Comparison of ENCODE assay signal across 8 cellular contexts in genomic region chr1:44738985-44739360, GRCh38. TPM values are rescaled to one million over a fixed set of nuclear protein-coding genes. Genes with fewer than 3 reads are reported as not detected.
DNase-seq lines count a peak whose midpoint lies in the region; ATAC-seq, FAIRE-seq and TF ChIP-seq lines count a peak whose summit lies in the region.
"Not testable (repeated sequence)": the region's sequence is repeated elsewhere in the genome, so short reads cannot be mapped to it uniquely, and the experiment has no call there.
"Had no signal": no experiment of that assay in that cellular context is flagged by ENCODE, and none has a peak within 500 bp of the region (broad histone marks: within the 10 kb centered on the region; RNA-seq: fewer than 3 reads in every experiment).

No MANE protein-coding gene starts in this region.

- peaks cover 25% of the 10 kb centered on the region for H3K36me3 Mint-ChIP-seq in activated CD4-positive, alpha-beta memory T cell treated with anti-CD3 and anti-CD28 coated beads for 36 hours

- intact Hi-C loops in activated CD4-positive, alpha-beta memory T cell treated with anti-CD3 and anti-CD28 coated beads for 36 hours (cut with micrococcal nuclease), result loop anchor here (1.0 to 10.0 kb wide), 5 partner anchors 8 to 466 kb away; partner anchors contain the start of genes EIF2B3, RNU5D-1, RPS8 and ZSWIM5
- intact Hi-C loops in kidney (cut with DNase I), result not testable (repeated sequence)
- intact Hi-C loops in prostate gland (cut with DNase I), result loop anchor here (10.0 kb wide), 1 partner anchor 566 kb away; no protein-coding TSS in a partner anchor

- not testable (repeated sequence) for H3K4me1 ChIP-seq in A549; HUES64 (ENCODE audit: insufficient read depth, low read length); kidney (ENCODE audit: control insufficient read depth in 1 of 2, insufficient read depth in 1 of 2, low read depth in 1 of 2, low read length in 2 of 2); prostate gland (replicated peaks)

- H3K36me3 ChIP-seq in HUES64 (ENCODE audit: insufficient read depth, low read length), result peaks cover 27% of the 10 kb centered on the region
- H3K36me3 ChIP-seq in kidney (ENCODE audit: control insufficient read depth in 1 of 2, insufficient read depth in 2 of 2, low read length in 2 of 2); prostate gland: not testable (repeated sequence)

- not testable (repeated sequence) for H3K9me3 ChIP-seq in A549; HUES64 (ENCODE audit: insufficient read depth, low read depth, low read length); kidney (ENCODE audit: control insufficient read depth in 1 of 2, low read length in 2 of 2); prostate gland

- CTCF ChIA-PET in A549 (lab: Yijun Ruan, JAX), result interaction anchor here (2.3 kb wide), 1 partner anchor 8 kb away, joined by 12 read pairs; the partner anchor contains the start of gene RNU5D-1
- CTCF ChIA-PET in activated CD4-positive, alpha-beta memory T cell treated with anti-CD3 and anti-CD28 coated beads for 36 hours (lab: Charles Lee), result interaction anchor here (0.7 to 1.9 kb wide), 2 partner anchors 8 to 65 kb away, joined by 3 to 4 read pairs; partner anchors contain the start of genes ARMH1, RNU5D-1 and TMEM53

- H3K4me2 ChIP-seq in A549, result peak overlapping the region; percentile 80

- H3K4me3 Mint-ChIP-seq in activated CD4-positive, alpha-beta memory T cell treated with anti-CD3 and anti-CD28 coated beads for 36 hours, result peak overlapping the region; percentile 93

- not testable (repeated sequence) for H3K27me3 ChIP-seq in HUES64 (ENCODE audit: insufficient read depth, low read length); prostate gland (replicated peaks; ENCODE audit: insufficient read depth)

- peak overlapping the region; percentile 87 to 90 for H3K27ac ChIP-seq in A549
- H3K27ac ChIP-seq in HUES64 (ENCODE audit: low read depth, low read length), result peak overlapping the region; percentile 78; the same call in 1 of the 2 replicates
- H3K27ac ChIP-seq in coronary artery, result peak overlapping the region; percentile 81 to 88
- H3K27ac ChIP-seq in kidney (ENCODE audit: low read depth in 2 of 2, low read length in 2 of 2), result peak overlapping the region; percentile 84 to 85
- peak overlapping the region; percentile 74 to 86 for H3K27ac ChIP-seq in prostate gland

- FAIRE-seq in A549 (lab: Jason Lieb, UNC); kidney (lab: Jason Lieb, UNC): not testable (repeated sequence)

- H3K4me1 Mint-ChIP-seq in activated CD4-positive, alpha-beta memory T cell treated with anti-CD3 and anti-CD28 coated beads for 36 hours (ENCODE audit: low read depth), result peaks cover 24% of the 10 kb centered on the region

- not testable (repeated sequence) for DNase-seq in A549 (ENCODE audit: low read depth in 1 of 2, low spot score in 1 of 2); activated CD4-positive, alpha-beta memory T cell treated with anti-CD3 and anti-CD28 coated beads for 36 hours; coronary artery (ENCODE audit: low spot score); kidney; prostate gland (ENCODE audit: low spot score)

- TF ChIP-seq RAD21 in A549 (conservative IDR thresholded peaks at IDR 0.05 in 1 of 2, IDR thresholded peaks at IDR 0.05 in 1 of 2), result not testable (repeated sequence)

- TF ChIP-seq CTCF in A549 (IDR thresholded peaks at IDR 0.05); coronary artery (IDR thresholded peaks at IDR 0.05); kidney (IDR thresholded peaks at IDR 0.05; ENCODE audit: borderline replicate concordance, extremely low read depth, insufficient read depth); prostate gland (IDR thresholded peaks at IDR 0.05): not testable (repeated sequence)

- WGBS in A549 (ENCODE audit: missing lambda C conversion rate), result 55% methylated on average over 1 of the region's 1 CpG
- no CpG with 5 or more reads among the region's 1 CpG for WGBS in HUES64
- WGBS in prostate gland, result 86% methylated on average over 1 of the region's 1 CpG

- peak overlapping the region; percentile 93 for H3K27ac Mint-ChIP-seq in activated CD4-positive, alpha-beta memory T cell treated with anti-CD3 and anti-CD28 coated beads for 36 hours

- not testable (repeated sequence) for TF ChIP-seq POLR2A in A549 (IDR thresholded peaks at IDR 0.05; ENCODE audit: low read length); prostate gland (IDR thresholded peaks at IDR 0.05)

- not testable (repeated sequence) for ATAC-seq in A549

- H3K27me3 Mint-ChIP-seq in activated CD4-positive, alpha-beta memory T cell treated with anti-CD3 and anti-CD28 coated beads for 36 hours, result not testable (repeated sequence)

- H3K4me3 ChIP-seq in A549, result peak overlapping the region; percentile 51
- peak overlapping the region; percentile 84 for H3K4me3 ChIP-seq in HUES64 (ENCODE audit: low read length)
- H3K4me3 ChIP-seq in coronary artery, result peak overlapping the region; percentile 71
- H3K4me3 ChIP-seq in kidney (ENCODE audit: low read length in 2 of 2), result peak overlapping the region; percentile 64 to 91
- peak overlapping the region; percentile 41 to 43 for H3K4me3 ChIP-seq in prostate gland

- POLR2A ChIA-PET in A549 (lab: Yijun Ruan, JAX), result interaction anchor here (1.0 kb wide), 1 partner anchor 8 kb away, joined by 3 read pairs; the partner anchor contains the start of gene RNU5D-1
- POLR2A ChIA-PET in activated CD4-positive, alpha-beta memory T cell treated with anti-CD3 and anti-CD28 coated beads for 36 hours (lab: Charles Lee), result interaction anchor here (2.2 to 2.6 kb wide), 3 partner anchors 8 to 37 kb away, joined by 12 to 21 read pairs (median 14); partner anchors contain the start of genes RNU5D-1 and RPS8

- H3K9ac ChIP-seq in HUES64 (ENCODE audit: low read depth, low read length) (peak overlapping the region; percentile 70), kidney (ENCODE audit: low read length in 2 of 2) (peak overlapping the region; percentile 56 to 79)

- not testable (repeated sequence) for H3K9me3 Mint-ChIP-seq in activated CD4-positive, alpha-beta memory T cell treated with anti-CD3 and anti-CD28 coated beads for 36 hours

- TF ChIP-seq EP300 in A549 (IDR thresholded peaks at IDR 0.05), result not testable (repeated sequence)

RNA-seq across cellular contexts. Expression of gene KIF2C, which starts 0.7 kb away (rescaled TPM):
- polyA plus RNA-seq in A549 (2011; rRNA removed) (32.8 and 40.5 TPM in 2 replicates), A549 (2017; fragmentation: RNase III; extraction: RNeasy Plus Mini Kit Qiagen cat#74134 plus additional on column Dnase treatment) (25.7 to 30.0 TPM (median 26.9 TPM) in 3 replicates), kidney (ENCODE audit: insufficient read depth, low read depth, low replicate concordance) (0.47 TPM)
- polyA plus RNA-seq in A549 (2012; cell fraction: cytosol; rRNA removed), result 29.0 and 29.4 TPM in 2 replicates
- 43.0 and 58.2 TPM in 2 replicates for polyA plus RNA-seq in A549 (2012; cell fraction: nucleus; rRNA removed)
- 32.1 and 34.1 TPM in 2 replicates for polyA minus RNA-seq in A549 (2011; rRNA and poly(A)+ RNA removed)
- 50.2 TPM for polyA plus RNA-seq in HUES64 (2013, experiment 1 of 2)
- 56.0 TPM for polyA plus RNA-seq in HUES64 (2013, experiment 2 of 2)
- 100 to 1,000 TPM; 107 to 113 TPM for total RNA-seq in activated CD4-positive, alpha-beta memory T cell treated with anti-CD3 and anti-CD28 coated beads for 36 hours
- total RNA-seq in kidney (1.4 TPM), prostate gland (10 to 100 TPM in 1 of 2 donors, 1 to 10 TPM in 1; 3.5 to 13.2 TPM)

RNA-seq across cellular contexts. Expression of gene RNU5D-1, which starts 8.0 kb away (rescaled TPM):
- not detected in 2 replicates for polyA plus RNA-seq in A549 (2011; rRNA removed)
- polyA plus RNA-seq in A549 (2012; cell fraction: cytosol; rRNA removed), result not detected in 2 replicates
- not detected in 2 replicates for polyA plus RNA-seq in A549 (2012; cell fraction: nucleus; rRNA removed)
- polyA plus RNA-seq in A549 (2017; fragmentation: RNase III; extraction: RNeasy Plus Mini Kit Qiagen cat#74134 plus additional on column Dnase treatment), result not detected in 3 replicates
- polyA minus RNA-seq in A549 (2011; rRNA and poly(A)+ RNA removed), result under 0.01 TPM in 2 replicates
- polyA plus RNA-seq in HUES64 (2013, experiment 1 of 2), result 13,683 TPM
- polyA plus RNA-seq in HUES64 (2013, experiment 2 of 2), result 13,620 TPM
- not detected for total RNA-seq in activated CD4-positive, alpha-beta memory T cell treated with anti-CD3 and anti-CD28 coated beads for 36 hours
- total RNA-seq in kidney, result not detected
- not detected for polyA plus RNA-seq in kidney (ENCODE audit: insufficient read depth, low read depth, low replicate concordance)
- total RNA-seq in prostate gland, result not detected
- total RNA-seq: A172, Right ventricle myocardium superior had no signal

RNA-seq across cellular contexts. Expression of gene RPS8, which starts 36.4 kb away (rescaled TPM):
- polyA plus RNA-seq in A549 (2011; rRNA removed) (1,515 and 1,820 TPM in 2 replicates), A549 (2017; fragmentation: RNase III; extraction: RNeasy Plus Mini Kit Qiagen cat#74134 plus additional on column Dnase treatment) (1,575 to 1,608 TPM (median 1,577 TPM) in 3 replicates), kidney (ENCODE audit: insufficient read depth, low read depth, low replicate concordance) (1,538 TPM)
- polyA plus RNA-seq in A549 (2012; cell fraction: cytosol; rRNA removed), result 1,474 and 1,759 TPM in 2 replicates
- polyA plus RNA-seq in A549 (2012; cell fraction: nucleus; rRNA removed), result 676 and 747 TPM in 2 replicates
- polyA minus RNA-seq in A549 (2011; rRNA and poly(A)+ RNA removed), result 365 and 468 TPM in 2 replicates
- polyA plus RNA-seq in HUES64 (2013, experiment 1 of 2), result 2,195 TPM
- 2,432 TPM for polyA plus RNA-seq in HUES64 (2013, experiment 2 of 2)
- total RNA-seq in activated CD4-positive, alpha-beta memory T cell treated with anti-CD3 and anti-CD28 coated beads for 36 hours, result 1,000 to 10,000 TPM; 2,983 to 3,047 TPM
- total RNA-seq in kidney (1,449 TPM), prostate gland (1,000 to 10,000 TPM; 1,669 to 3,439 TPM)

RNA-seq across cellular contexts. Expression of gene BEST4, which starts 49.0 kb away (rescaled TPM):
- polyA plus RNA-seq in A549 (2011; rRNA removed), result 0.04 and 0.09 TPM in 2 replicates
- polyA plus RNA-seq in A549 (2012; cell fraction: cytosol; rRNA removed), result 0.05 TPM in 2 replicates
- 0.27 and 0.30 TPM in 2 replicates for polyA plus RNA-seq in A549 (2012; cell fraction: nucleus; rRNA removed)
- polyA plus RNA-seq in A549 (2017; fragmentation: RNase III; extraction: RNeasy Plus Mini Kit Qiagen cat#74134 plus additional on column Dnase treatment), result 0.07 to 0.08 TPM in 2 of 3 replicates, not detected in the other
- polyA minus RNA-seq in A549 (2011; rRNA and poly(A)+ RNA removed), result 0.25 TPM in 1 of 2 replicates, not detected in the other
- polyA plus RNA-seq in HUES64 (2013, experiment 1 of 2), result 0.55 TPM
- 0.70 TPM for polyA plus RNA-seq in HUES64 (2013, experiment 2 of 2)
- total RNA-seq in activated CD4-positive, alpha-beta memory T cell treated with anti-CD3 and anti-CD28 coated beads for 36 hours, result 1 to 10 TPM; 1.1 to 1.3 TPM
- 0.50 TPM for total RNA-seq in kidney
- polyA plus RNA-seq in kidney (ENCODE audit: insufficient read depth, low read depth, low replicate concordance), result 0.37 TPM
- not detected for total RNA-seq in prostate gland
- total RNA-seq: Right ventricle myocardium superior had no signal

Comparison
In these comparisons a context has a peak if more than half of its experiments do, and no peak if none do; other contexts are left out.
1. RNA of gene KIF2C, which starts 0.7 kb away (total RNA-seq): 107 to 113 TPM in activated CD4-positive, alpha-beta memory T cell treated with anti-CD3 and anti-CD28 coated beads for 36 hours; 3.5 to 13.2 TPM in prostate gland and 1.4 TPM in kidney (single experiment); every median in the first group is over 4 times any median in the second.
2. Peak in every context shown above with its lines, with median percentiles within 50 percentile points of each other: H3K27ac ChIP-seq and H3K4me3 ChIP-seq.